1 cellular context compared by ENCODE assay signal in the genomic region with DNA sequence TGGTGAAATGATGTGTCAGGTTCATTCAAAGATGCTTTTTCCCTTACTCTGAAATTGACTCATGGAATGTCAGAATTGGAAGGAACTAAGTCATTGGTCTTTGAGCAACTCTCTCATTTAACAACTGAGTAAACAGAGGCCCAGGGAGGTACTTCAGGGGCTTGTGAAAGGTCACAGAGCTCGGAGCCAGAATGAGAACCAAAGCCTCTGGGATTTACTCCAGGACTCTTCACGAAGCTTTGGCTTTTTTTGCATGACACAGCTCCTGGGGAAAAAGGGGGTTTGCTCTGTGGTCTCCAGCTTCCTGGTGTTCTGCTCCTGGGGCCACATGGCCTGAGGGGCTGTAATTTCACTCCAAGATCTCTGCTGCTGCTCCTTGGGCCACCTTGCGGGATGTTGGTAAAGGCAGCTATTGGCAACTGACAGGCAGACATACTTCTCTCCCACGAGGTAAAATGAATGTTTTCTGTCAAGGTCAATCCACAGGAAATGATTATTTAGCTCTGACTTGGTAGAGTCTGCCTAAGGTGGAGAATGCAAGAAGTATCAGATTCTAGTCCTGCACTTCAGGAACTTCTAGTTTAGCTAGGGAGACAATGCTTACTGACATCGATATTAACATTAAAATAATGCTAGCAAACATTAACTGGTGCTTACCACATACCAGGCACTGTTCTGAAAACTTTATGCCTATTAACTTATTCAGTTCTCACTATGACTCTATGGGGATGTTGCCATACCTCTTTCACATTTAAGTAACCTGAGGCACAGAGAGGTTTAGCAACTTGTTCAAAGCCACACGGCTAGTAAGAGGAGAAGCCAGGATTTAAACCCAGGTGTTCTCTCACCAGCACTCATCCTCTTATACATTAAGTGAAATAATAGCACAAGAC.
TF ChIP-seq lines count a peak whose summit lies in the region.

No MANE protein-coding gene starts in this region.

TF ChIP-seq in GM23338, 12 proteins besides CTCF, POLR2A, EP300 and RAD21 (continued from another document):
- TF ChIP-seq, protein P1, sequence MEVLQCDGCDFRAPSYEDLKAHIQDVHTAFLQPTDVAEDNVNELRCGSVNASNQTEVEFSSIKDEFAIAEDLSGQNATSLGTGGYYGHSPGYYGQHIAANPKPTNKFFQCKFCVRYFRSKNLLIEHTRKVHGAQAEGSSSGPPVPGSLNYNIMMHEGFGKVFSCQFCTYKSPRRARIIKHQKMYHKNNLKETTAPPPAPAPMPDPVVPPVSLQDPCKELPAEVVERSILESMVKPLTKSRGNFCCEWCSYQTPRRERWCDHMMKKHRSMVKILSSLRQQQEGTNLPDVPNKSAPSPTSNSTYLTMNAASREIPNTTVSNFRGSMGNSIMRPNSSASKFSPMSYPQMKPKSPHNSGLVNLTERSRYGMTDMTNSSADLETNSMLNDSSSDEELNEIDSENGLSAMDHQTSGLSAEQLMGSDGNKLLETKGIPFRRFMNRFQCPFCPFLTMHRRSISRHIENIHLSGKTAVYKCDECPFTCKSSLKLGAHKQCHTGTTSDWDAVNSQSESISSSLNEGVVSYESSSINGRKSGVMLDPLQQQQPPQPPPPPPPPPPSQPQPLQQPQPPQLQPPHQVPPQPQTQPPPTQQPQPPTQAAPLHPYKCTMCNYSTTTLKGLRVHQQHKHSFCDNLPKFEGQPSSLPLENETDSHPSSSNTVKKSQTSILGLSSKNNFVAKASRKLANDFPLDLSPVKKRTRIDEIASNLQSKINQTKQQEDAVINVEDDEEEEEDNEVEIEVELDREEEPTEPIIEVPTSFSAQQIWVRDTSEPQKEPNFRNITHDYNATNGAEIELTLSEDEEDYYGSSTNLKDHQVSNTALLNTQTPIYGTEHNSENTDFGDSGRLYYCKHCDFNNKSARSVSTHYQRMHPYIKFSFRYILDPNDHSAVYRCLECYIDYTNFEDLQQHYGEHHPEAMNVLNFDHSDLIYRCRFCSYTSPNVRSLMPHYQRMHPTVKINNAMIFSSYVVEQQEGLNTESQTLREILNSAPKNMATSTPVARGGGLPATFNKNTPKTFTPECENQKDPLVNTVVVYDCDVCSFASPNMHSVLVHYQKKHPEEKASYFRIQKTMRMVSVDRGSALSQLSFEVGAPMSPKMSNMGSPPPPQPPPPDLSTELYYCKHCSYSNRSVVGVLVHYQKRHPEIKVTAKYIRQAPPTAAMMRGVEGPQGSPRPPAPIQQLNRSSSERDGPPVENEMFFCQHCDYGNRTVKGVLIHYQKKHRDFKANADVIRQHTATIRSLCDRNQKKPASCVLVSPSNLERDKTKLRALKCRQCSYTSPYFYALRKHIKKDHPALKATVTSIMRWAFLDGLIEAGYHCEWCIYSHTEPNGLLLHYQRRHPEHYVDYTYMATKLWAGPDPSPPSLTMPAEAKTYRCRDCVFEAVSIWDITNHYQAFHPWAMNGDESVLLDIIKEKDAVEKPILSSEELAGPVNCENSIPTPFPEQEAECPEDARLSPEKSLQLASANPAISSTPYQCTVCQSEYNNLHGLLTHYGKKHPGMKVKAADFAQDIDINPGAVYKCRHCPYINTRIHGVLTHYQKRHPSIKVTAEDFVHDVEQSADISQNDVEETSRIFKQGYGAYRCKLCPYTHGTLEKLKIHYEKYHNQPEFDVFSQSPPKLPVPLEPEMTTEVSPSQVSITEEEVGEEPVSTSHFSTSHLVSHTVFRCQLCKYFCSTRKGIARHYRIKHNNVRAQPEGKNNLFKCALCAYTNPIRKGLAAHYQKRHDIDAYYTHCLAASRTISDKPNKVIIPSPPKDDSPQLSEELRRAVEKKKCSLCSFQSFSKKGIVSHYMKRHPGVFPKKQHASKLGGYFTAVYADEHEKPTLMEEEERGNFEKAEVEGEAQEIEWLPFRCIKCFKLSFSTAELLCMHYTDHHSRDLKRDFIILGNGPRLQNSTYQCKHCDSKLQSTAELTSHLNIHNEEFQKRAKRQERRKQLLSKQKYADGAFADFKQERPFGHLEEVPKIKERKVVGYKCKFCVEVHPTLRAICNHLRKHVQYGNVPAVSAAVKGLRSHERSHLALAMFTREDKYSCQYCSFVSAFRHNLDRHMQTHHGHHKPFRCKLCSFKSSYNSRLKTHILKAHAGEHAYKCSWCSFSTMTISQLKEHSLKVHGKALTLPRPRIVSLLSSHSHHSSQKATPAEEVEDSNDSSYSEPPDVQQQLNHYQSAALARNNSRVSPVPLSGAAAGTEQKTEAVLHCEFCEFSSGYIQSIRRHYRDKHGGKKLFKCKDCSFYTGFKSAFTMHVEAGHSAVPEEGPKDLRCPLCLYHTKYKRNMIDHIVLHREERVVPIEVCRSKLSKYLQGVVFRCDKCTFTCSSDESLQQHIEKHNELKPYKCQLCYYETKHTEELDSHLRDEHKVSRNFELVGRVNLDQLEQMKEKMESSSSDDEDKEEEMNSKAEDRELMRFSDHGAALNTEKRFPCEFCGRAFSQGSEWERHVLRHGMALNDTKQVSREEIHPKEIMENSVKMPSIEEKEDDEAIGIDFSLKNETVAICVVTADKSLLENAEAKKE (CRISPR knock-in tag; IDR thresholded peaks at IDR 0.05), result no peak
- TF ChIP-seq POLR2AphosphoS5 (IDR thresholded peaks at IDR 0.05; ENCODE audit: low read depth) (no peak), EZH2phosphoT487 (IDR thresholded peaks at IDR 0.05; ENCODE audit: unreplicated experiment) (no peak), CREB1 (CRISPR knock-in tag; IDR thresholded peaks at IDR 0.05; ENCODE audit: low read depth) (no peak), JUNB (IDR thresholded peaks at IDR 0.05; ENCODE audit: unreplicated experiment) (no peak)
- TF ChIP-seq, protein P2, sequence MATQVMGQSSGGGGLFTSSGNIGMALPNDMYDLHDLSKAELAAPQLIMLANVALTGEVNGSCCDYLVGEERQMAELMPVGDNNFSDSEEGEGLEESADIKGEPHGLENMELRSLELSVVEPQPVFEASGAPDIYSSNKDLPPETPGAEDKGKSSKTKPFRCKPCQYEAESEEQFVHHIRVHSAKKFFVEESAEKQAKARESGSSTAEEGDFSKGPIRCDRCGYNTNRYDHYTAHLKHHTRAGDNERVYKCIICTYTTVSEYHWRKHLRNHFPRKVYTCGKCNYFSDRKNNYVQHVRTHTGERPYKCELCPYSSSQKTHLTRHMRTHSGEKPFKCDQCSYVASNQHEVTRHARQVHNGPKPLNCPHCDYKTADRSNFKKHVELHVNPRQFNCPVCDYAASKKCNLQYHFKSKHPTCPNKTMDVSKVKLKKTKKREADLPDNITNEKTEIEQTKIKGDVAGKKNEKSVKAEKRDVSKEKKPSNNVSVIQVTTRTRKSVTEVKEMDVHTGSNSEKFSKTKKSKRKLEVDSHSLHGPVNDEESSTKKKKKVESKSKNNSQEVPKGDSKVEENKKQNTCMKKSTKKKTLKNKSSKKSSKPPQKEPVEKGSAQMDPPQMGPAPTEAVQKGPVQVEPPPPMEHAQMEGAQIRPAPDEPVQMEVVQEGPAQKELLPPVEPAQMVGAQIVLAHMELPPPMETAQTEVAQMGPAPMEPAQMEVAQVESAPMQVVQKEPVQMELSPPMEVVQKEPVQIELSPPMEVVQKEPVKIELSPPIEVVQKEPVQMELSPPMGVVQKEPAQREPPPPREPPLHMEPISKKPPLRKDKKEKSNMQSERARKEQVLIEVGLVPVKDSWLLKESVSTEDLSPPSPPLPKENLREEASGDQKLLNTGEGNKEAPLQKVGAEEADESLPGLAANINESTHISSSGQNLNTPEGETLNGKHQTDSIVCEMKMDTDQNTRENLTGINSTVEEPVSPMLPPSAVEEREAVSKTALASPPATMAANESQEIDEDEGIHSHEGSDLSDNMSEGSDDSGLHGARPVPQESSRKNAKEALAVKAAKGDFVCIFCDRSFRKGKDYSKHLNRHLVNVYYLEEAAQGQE (IDR thresholded peaks at IDR 0.05; ENCODE audit: unreplicated experiment), result no peak
TF ChIP-seq in GM23338: peak in this region for 0.
